ENCODE assay signal across 8 cellular contexts in the genomic region with DNA sequence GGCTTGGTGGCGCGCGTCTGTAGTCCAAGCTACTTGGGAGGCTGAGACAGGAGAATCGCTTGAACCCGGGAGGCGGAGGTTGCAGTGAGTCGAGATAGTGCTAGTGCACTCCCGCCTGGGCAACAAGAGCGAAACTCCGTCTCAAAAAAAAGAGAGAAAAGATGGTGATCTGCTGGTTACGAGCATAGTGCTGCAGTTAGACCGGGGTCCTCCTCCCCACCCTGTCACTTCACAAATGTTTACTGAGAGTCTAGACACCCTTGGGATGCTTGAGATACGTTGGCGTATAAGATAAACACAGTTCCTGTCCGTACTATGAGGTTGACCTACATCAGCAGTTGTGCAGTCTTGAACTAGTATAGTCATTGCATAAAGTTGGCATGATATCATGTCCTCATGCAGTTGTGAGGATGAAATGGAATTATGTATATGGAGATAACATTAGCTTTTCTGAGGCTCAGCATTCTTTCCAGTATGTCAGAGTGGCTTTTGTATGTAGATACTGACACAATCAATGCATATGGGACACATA. TPM values are rescaled to one million over a fixed set of nuclear protein-coding genes. Genes with fewer than 3 reads are reported as not detected.
A peak's percentile ranks its signal among the peaks of the same experiment; 100 is the strongest.
DNase-seq lines count a peak whose midpoint lies in the region; ATAC-seq and TF ChIP-seq lines count a peak whose summit lies in the region.

No MANE protein-coding gene starts in this region.

- POLR2A ChIA-PET in MCF 10A (lab: Yijun Ruan, JAX) = interaction anchor here (0.6 to 2.8 kb wide), 15 partner anchors 8 to 552 kb away, joined by 3 to 26 read pairs (median 4); a partner anchor contains a TSS

- H3K36me3 ChIP-seq in heart right ventricle (peaks cover 0 to 26% (median 7%) of the 10 kb centered on the region in 9 donors), mesenchymal stem cell (ENCODE audit: control insufficient read depth in 1 of 2, insufficient read depth in 2 of 2, low read depth in 1 of 2, low read length in 2 of 2) (peaks cover 7 to 14% of the 10 kb centered on the region in 2 experiments), aorta (ENCODE audit: control insufficient read depth in 1 of 2, insufficient read depth in 2 of 2, low read length in 1 of 2) (no peaks in the 10 kb centered on the region)

- peak overlapping the region; percentile 93 for H3K4me3 Mint-ChIP-seq in MCF 10A (ENCODE audit: unreplicated experiment)

- TF ChIP-seq CTCF in heart right ventricle (IDR thresholded peaks at IDR 0.05) (no peak), MCF 10A (IDR thresholded peaks at IDR 0.05; ENCODE audit: unreplicated experiment) (no peak)

- H2BK15ac ChIP-seq in mesenchymal stem cell (ENCODE audit: low read depth, poor library complexity, severe bottlenecking) = no peak overlapping the region

- H2AFZ ChIP-seq in mesenchymal stem cell (ENCODE audit: low read depth, low read length) = no peak overlapping the region

- no peak overlapping the region for H2BK120ac ChIP-seq in mesenchymal stem cell (ENCODE audit: low read depth, low read length)

- H4K8ac ChIP-seq in mesenchymal stem cell (ENCODE audit: low read length) = peak overlapping the region; percentile 19

- no peak for DNase-seq in heart right ventricle
- no peak for DNase-seq in Right ventricle myocardium inferior (ENCODE audit: missing footprints)
- no peak for DNase-seq in MCF 10A (ENCODE audit: unreplicated experiment)
- peak; percentile 51 for DNase-seq in mesenchymal stem cell
- no peak for DNase-seq in aorta
- DNase-seq in stimulated activated CD4-positive, alpha-beta T cell treated with anti-CD3 and anti-CD28 coated beads, Interleukin-4, amount 100 ng/mL, for 1 hour = no peak
- no peak for DNase-seq in NCI-H510A (lab: John Stamatoyannopoulos, UW)
- DNase-seq in stimulated activated CD4-positive, alpha-beta T cell treated with anti-CD3 and anti-CD28 coated beads, Interleukin-12 subunit alpha, Interleukin-12 subunit beta, amount 100 ng/mL, for 4 hours = no peak

- H2BK5ac ChIP-seq in mesenchymal stem cell (ENCODE audit: low read depth, low read length, poor library complexity, severe bottlenecking) = no peak overlapping the region

- H3K4ac ChIP-seq in mesenchymal stem cell (ENCODE audit: low read depth in 1 of 2, low read length in 2 of 2) = peak overlapping the region; percentile 85 to 97

- H3K14ac ChIP-seq in mesenchymal stem cell (ENCODE audit: low read length in 2 of 2) = no peak overlapping the region

- peak overlapping the region; percentile 93 for H3K27ac Mint-ChIP-seq in MCF 10A (ENCODE audit: low read depth, unreplicated experiment)

- H3K4me2 ChIP-seq in mesenchymal stem cell (ENCODE audit: low read length, poor library complexity, severe bottlenecking) = peak overlapping the region; percentile 88

- H2BK12ac ChIP-seq in mesenchymal stem cell (ENCODE audit: low read length in 2 of 2) = no peak overlapping the region

- H3K9me3 ChIP-seq in heart right ventricle = no peaks in the 10 kb centered on the region
- no peaks in the 10 kb centered on the region for H3K9me3 ChIP-seq in mesenchymal stem cell (ENCODE audit: control insufficient read depth, low read length)
- no peaks in the 10 kb centered on the region for H3K9me3 ChIP-seq in aorta (ENCODE audit: control insufficient read depth, low read length)

- H3K9ac ChIP-seq in mesenchymal stem cell (ENCODE audit: low read length) = peak overlapping the region; percentile 96

- intact Hi-C loops in heart right ventricle (cut with DNase I) (no loop called here), Right ventricle myocardium inferior (cut with DNase I) (loop anchor here (10.0 kb wide), 1 partner anchor 292 kb away; no protein-coding TSS in a partner anchor), MCF 10A (cut with micrococcal nuclease) (loop anchor here (1.0 to 2.0 kb wide), 2 partner anchors 102 to 126 kb away; no protein-coding TSS in a partner anchor), aorta (cut with DNase I) (loop anchor here (5.0 to 10.0 kb wide), 2 partner anchors 282 to 441 kb away; a partner anchor contains a TSS)

- WGBS in heart right ventricle, 2 donors = 14 to 19% methylated on average over 15 of the region's 15 CpGs
- WGBS in mesenchymal stem cell = 63% methylated on average over 15 of the region's 15 CpGs
- WGBS in aorta, 2 donors = 16 to 21% methylated on average over 15 of the region's 15 CpGs

- peak in 2 of 8 donors; percentile 5 to 12 for ATAC-seq in heart right ventricle
- ATAC-seq in Right ventricle myocardium inferior = no peak
- no peak for ATAC-seq in aorta (ENCODE audit: low FRiP score)

- H3K9me3 Mint-ChIP-seq in MCF 10A (ENCODE audit: unreplicated experiment) = no peaks in the 10 kb centered on the region

- no TSS peak for BruUV-seq in MCF 10A (replicated peaks; lab: Mats Ljungman, UMichigan)

- H2AK5ac ChIP-seq in mesenchymal stem cell (ENCODE audit: low read length, severe bottlenecking) = peak overlapping the region; percentile 19

- H3K4me3 ChIP-seq in heart right ventricle = peak overlapping the region; percentile 72 to 99 (median 90)
- peak overlapping the region; percentile 95 to 98 for H3K4me3 ChIP-seq in mesenchymal stem cell (ENCODE audit: insufficient read depth in 1 of 2, low read depth in 1 of 2, low read length in 2 of 2)
- peak overlapping the region; percentile 69 to 82 for H3K4me3 ChIP-seq in aorta (ENCODE audit: low read length in 2 of 2)

- H3K23ac ChIP-seq in mesenchymal stem cell (ENCODE audit: low read length in 2 of 2) = no peak overlapping the region

- CTCF ChIA-PET in MCF 10A (lab: Yijun Ruan, JAX) = interaction anchor here (0.6 to 0.9 kb wide), 5 partner anchors 23 to 130 kb away, joined by 3 to 5 read pairs (median 3); no protein-coding TSS in a partner anchor

- H3K4me1 ChIP-seq in heart right ventricle (peaks cover 8 to 34% (median 29%) of the 10 kb centered on the region in 9 donors), mesenchymal stem cell (ENCODE audit: control insufficient read depth, insufficient read depth, low read depth, low read length) (peaks cover 7% of the 10 kb centered on the region), aorta (ENCODE audit: control insufficient read depth in 1 of 2, insufficient read depth in 2 of 2, low read length in 2 of 2) (peaks cover 0 to 3% of the 10 kb centered on the region in 2 donors)

- peak overlapping the region in 1 of 2 experiments; percentile 86 for H3K18ac ChIP-seq in mesenchymal stem cell (ENCODE audit: low read depth in 1 of 2, low read length in 2 of 2)

- no peaks in the 10 kb centered on the region for H3K27me3 Mint-ChIP-seq in MCF 10A (ENCODE audit: insufficient read depth, unreplicated experiment)

- H3K36me3 Mint-ChIP-seq in MCF 10A (ENCODE audit: insufficient read depth, unreplicated experiment) = peaks cover 26% of the 10 kb centered on the region

- no peak overlapping the region for H4K91ac ChIP-seq in mesenchymal stem cell (ENCODE audit: low read length)

- H3K4me1 Mint-ChIP-seq in MCF 10A (ENCODE audit: insufficient read depth, unreplicated experiment) = peaks cover 17% of the 10 kb centered on the region

- H3K27me3 ChIP-seq in heart right ventricle (no peaks in the 10 kb centered on the region), mesenchymal stem cell (ENCODE audit: control insufficient read depth in 1 of 2, insufficient read depth in 1 of 2, low read length in 2 of 2) (no peaks in the 10 kb centered on the region), aorta (ENCODE audit: control insufficient read depth in 1 of 2, insufficient read depth in 2 of 2, low read length in 1 of 2) (no peaks in the 10 kb centered on the region)

- peak overlapping the region in 9 of 10 donors; percentile 82 to 96 (median 93) for H3K27ac ChIP-seq in heart right ventricle
- H3K27ac ChIP-seq in mesenchymal stem cell (ENCODE audit: low read length, poor library complexity, severe bottlenecking) = no peak overlapping the region
- H3K27ac ChIP-seq in aorta (ENCODE audit: low read depth in 1 of 2, low read length in 2 of 2) = no peak overlapping the region

- peaks cover 25% of the 10 kb centered on the region for H3K79me1 ChIP-seq in mesenchymal stem cell (replicated peaks; ENCODE audit: low read length, poor library complexity, severe bottlenecking)

RNA-seq across cellular contexts. Expression of a gene that starts 0.8 kb away (rescaled TPM):
- total RNA-seq in heart right ventricle = 10 to 100 TPM; 20.3 to 43.4 (median 35.6) TPM
- 10 to 100 TPM in 1 of 2 donors, 1 to 10 TPM in 1; 7.8 to 35.5 TPM for polyA plus RNA-seq in heart right ventricle
- 27.8 TPM for total RNA-seq in Right ventricle myocardium inferior
- 25.4 and 31.0 TPM in 2 replicates for total RNA-seq in MCF 10A (2022)
- polyA plus RNA-seq in mesenchymal stem cell (2013, experiment 1 of 2) = 8.6 TPM
- polyA plus RNA-seq in mesenchymal stem cell (2013, experiment 2 of 2) = 10.1 TPM
- total RNA-seq in aorta = 10 to 100 TPM; 16.0 to 27.9 TPM
- 10 to 100 TPM in 1 of 2 donors, 1 to 10 TPM in 1; 7.0 to 15.2 TPM for polyA plus RNA-seq in aorta

RNA-seq across cellular contexts. Expression of a gene that starts 0.9 kb away (rescaled TPM):
- total RNA-seq in heart right ventricle (10 to 100 TPM; 10.6 to 18.5 (median 14.9) TPM), Right ventricle myocardium inferior (14.1 TPM), MCF 10A (2022) (22.1 and 24.4 TPM in 2 replicates), aorta (10 to 100 TPM; 14.0 to 18.0 TPM)
- polyA plus RNA-seq in heart right ventricle (1 to 10 TPM; 5.9 to 7.8 TPM), aorta (10 to 100 TPM in 1 of 2 donors, 1 to 10 TPM in 1; 4.9 to 11.8 TPM)
- 12.9 TPM for polyA plus RNA-seq in mesenchymal stem cell (2013, experiment 1 of 2)
- 13.5 TPM for polyA plus RNA-seq in mesenchymal stem cell (2013, experiment 2 of 2)

Comparison
In these comparisons a context has a peak if more than half of its experiments do, and no peak if none do; other contexts are left out.
1. intact Hi-C loops: an anchor here in Right ventricle myocardium inferior (10.0 kb wide), MCF 10A (1.0 to 2.0 kb wide) and aorta (5.0 to 10.0 kb wide); none called in heart right ventricle.
2. H3K27ac ChIP-seq: peak in heart right ventricle (9 of 10); none in mesenchymal stem cell (single experiment) and aorta (0 of 2).
3. Peak in every context shown above with its lines, with median percentiles within 50 percentile points of each other: H3K4me3 ChIP-seq.